13 cellular contexts compared by ENCODE assay signal in the genomic region with DNA sequence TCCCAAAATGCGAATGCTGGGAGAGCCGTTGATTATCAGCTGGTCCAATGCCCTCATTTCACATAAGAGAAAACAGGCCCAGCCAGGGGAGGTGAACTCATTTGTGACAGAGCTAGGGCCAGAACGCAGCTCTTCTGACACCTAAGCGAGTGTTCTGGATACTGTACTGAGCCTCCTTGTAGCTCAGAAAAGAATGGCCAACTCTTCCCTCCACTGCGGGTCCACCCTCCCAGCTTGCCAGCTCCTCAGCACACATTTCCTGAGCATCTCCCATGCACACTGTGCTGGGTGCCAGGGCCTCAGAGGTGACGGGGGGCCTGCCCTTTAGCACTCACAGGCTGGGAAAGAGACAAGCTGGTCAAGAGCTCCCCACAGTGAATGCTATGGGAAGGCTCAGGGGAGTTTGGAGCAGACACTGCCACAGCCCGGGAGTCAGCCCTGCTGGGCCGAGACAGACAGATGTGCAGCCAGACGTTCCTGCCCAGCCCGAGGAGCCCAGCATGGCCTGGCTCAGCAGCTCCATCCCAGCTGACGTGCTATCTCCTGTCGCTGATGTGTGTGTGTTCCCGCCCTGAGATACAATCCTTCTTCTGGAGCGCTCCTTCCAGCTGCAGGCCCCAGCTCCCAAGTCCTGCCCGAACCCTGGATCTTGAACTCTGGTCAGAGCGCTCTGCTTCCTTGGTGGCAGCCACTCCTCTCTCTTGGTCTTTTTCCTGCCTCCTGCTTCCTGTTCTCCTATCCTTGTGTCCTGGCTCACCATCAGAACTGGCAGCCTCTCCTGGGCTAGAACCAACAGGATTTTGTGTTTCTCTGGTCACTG. TPM values are rescaled to one million over a fixed set of nuclear protein-coding genes. Genes with fewer than 3 reads are reported as not detected.
A peak's percentile ranks its signal among the peaks of the same experiment; 100 is the strongest.
DNase-seq lines count a peak whose midpoint lies in the region; ATAC-seq and TF ChIP-seq lines count a peak whose summit lies in the region.
"Had no signal": no experiment of that assay in that cellular context is flagged by ENCODE, and none has a peak within 500 bp of the region (broad histone marks: within the 10 kb centered on the region; RNA-seq: fewer than 3 reads in every experiment).

No MANE protein-coding gene starts in this region.

- ATAC-seq in RWPE2 (ENCODE audit: low read depth): no peak
- no peak for ATAC-seq in HG03025 (IDR thresholded peaks at IDR 0.05; ENCODE audit: low FRiP score, unreplicated experiment)

- no peaks in the 10 kb centered on the region for H3K9me3 Mint-ChIP-seq in H9
- H3K9me3 Mint-ChIP-seq: activated CD4-positive, alpha-beta memory T cell treated with anti-CD3 and anti-CD28 coated beads for 36 hours; CD8-positive, alpha-beta memory T cell had no signal

- H3K14ac ChIP-seq in H9 (ENCODE audit: insufficient read depth, low read length): no peak overlapping the region
- H3K14ac ChIP-seq in neuronal stem cell (ENCODE audit: low read length): peak overlapping the region; percentile 57

- no peak overlapping the region for H3K23ac ChIP-seq in H9 (ENCODE audit: insufficient read length, low read depth, low read length)
- peak overlapping the region; percentile 26 for H3K23ac ChIP-seq in neuronal stem cell (ENCODE audit: low read depth, low read length, poor library complexity)

- H2BK120ac ChIP-seq in H9 (ENCODE audit: low read depth, low read length, poor library complexity, severe bottlenecking) (no peak overlapping the region), neuronal stem cell (ENCODE audit: low read depth, low read length) (no peak overlapping the region)

- dilution Hi-C loops in mammary epithelial cell (cut with HindIII; ENCODE audit: low sequenced_read_pairs): loop anchor here (5.0 kb wide), 1 partner anchor 37 kb away; no protein-coding TSS in a partner anchor

- H2BK15ac ChIP-seq in H9 (ENCODE audit: low read depth, low read length) (no peak overlapping the region), neuronal stem cell (ENCODE audit: low read length) (peak overlapping the region; percentile 54)

- H2BK20ac ChIP-seq in H9 (ENCODE audit: low read depth, low read length, poor library complexity, severe bottlenecking): no peak overlapping the region

- H3K23me2 ChIP-seq in H9 (ENCODE audit: insufficient read length, low read depth, low read length, poor library complexity, severe bottlenecking): no peaks in the 10 kb centered on the region

- in situ Hi-C loops in mammary epithelial cell (cut with MboI; ENCODE audit: low sequenced_read_pairs in 2 of 2): loop anchor here in 1 of 2 donors (10.0 kb wide), 1 partner anchor 116 kb away; no protein-coding TSS in a partner anchor

- peaks cover 69% of the 10 kb centered on the region for H3K27me3 Mint-ChIP-seq in H9 (ENCODE audit: low read depth)

- H3K4me3 Mint-ChIP-seq in H9: no peak overlapping the region; a peak in 1 of 5 replicates
- H3K4me3 Mint-ChIP-seq: activated CD4-positive, alpha-beta memory T cell treated with anti-CD3 and anti-CD28 coated beads for 36 hours; brain; CD8-positive, alpha-beta memory T cell had no signal

- CTCF ChIA-PET in mammary epithelial cell (lab: Charles Lee; ENCODE audit: low non-redundant PET): no interaction called here

- no peak overlapping the region for H3K56ac ChIP-seq in H9 (ENCODE audit: insufficient read length, low read depth, low read length)

- H3K27ac ChIP-seq in H9 (ENCODE audit: insufficient read length, low read depth, low read length): no peak overlapping the region
- H3K27ac ChIP-seq in RWPE2 (ENCODE audit: poor library complexity, severe bottlenecking): no peak overlapping the region
- H3K27ac ChIP-seq in cardiac muscle cell: peak overlapping the region; percentile 86
- H3K27ac ChIP-seq in neuronal stem cell (replicated peaks; ENCODE audit: low read length): no peak overlapping the region
- no peak overlapping the region for H3K27ac ChIP-seq in mammary epithelial cell (ENCODE audit: insufficient read depth, low read depth, low read length)

- no peaks in the 10 kb centered on the region for H4K20me1 ChIP-seq in H9 (ENCODE audit: control insufficient read depth, insufficient read depth, insufficient read length)
- H4K20me1 ChIP-seq in mammary epithelial cell (ENCODE audit: insufficient read depth, low read length): no peaks in the 10 kb centered on the region

- H3K4ac ChIP-seq in H9 (ENCODE audit: low read depth, low read length) (no peak overlapping the region), neuronal stem cell (ENCODE audit: low read length) (no peak overlapping the region)

- H2AFZ ChIP-seq in H9 (ENCODE audit: low read length) (no peak overlapping the region), neuronal stem cell (ENCODE audit: low read length) (no peak overlapping the region), mammary epithelial cell (ENCODE audit: low read depth, low read length) (no peak overlapping the region)

- H4K5ac ChIP-seq in H9 (ENCODE audit: insufficient read length, low read depth, low read length): no peak overlapping the region

- H3K9me3 ChIP-seq in H9 (ENCODE audit: control insufficient read depth, low read depth, low read length): no peaks in the 10 kb centered on the region
- H3K9me3 ChIP-seq in RWPE2 (ENCODE audit: severe bottlenecking): no peaks in the 10 kb centered on the region
- no peaks in the 10 kb centered on the region for H3K9me3 ChIP-seq in cardiac muscle cell (ENCODE audit: low read depth)
- no peaks in the 10 kb centered on the region for H3K9me3 ChIP-seq in neuronal stem cell (replicated peaks in 1 of 2; ENCODE audit: control insufficient read depth in 2 of 2, insufficient read depth in 1 of 2, low read depth in 1 of 2, low read length in 2 of 2)
- H3K9me3 ChIP-seq in mammary epithelial cell (replicated peaks; ENCODE audit: insufficient read depth, low read length): no peaks in the 10 kb centered on the region

- H3K36me3 ChIP-seq in RWPE2 (ENCODE audit: low read depth) (no peaks in the 10 kb centered on the region), cardiac muscle cell (peaks cover 50% of the 10 kb centered on the region), neuronal stem cell (replicated peaks in 1 of 2; ENCODE audit: control insufficient read depth in 2 of 2, insufficient read depth in 2 of 2, low read length in 2 of 2) (no peaks in the 10 kb centered on the region), mammary epithelial cell (ENCODE audit: insufficient read depth, low read length) (no peaks in the 10 kb centered on the region)

- peak; percentile 2; the same call in 1 of the 3 replicates for TF ChIP-seq CTCF in H9 (conservative IDR thresholded peaks at IDR 0.05)
- peak; percentile 76 for TF ChIP-seq CTCF in RWPE2 (IDR thresholded peaks at IDR 0.05; ENCODE audit: poor library complexity, severe bottlenecking)
- TF ChIP-seq CTCF in cardiac muscle cell (IDR thresholded peaks at IDR 0.05; ENCODE audit: low read depth, low read length): no peak
- no peak for TF ChIP-seq CTCF in mammary epithelial cell (conservative IDR thresholded peaks at IDR 0.05 in 1 of 2, IDR thresholded peaks at IDR 0.05 in 1 of 2; ENCODE audit: extremely low read depth in 1 of 2, insufficient read depth in 1 of 2, low read depth in 1 of 2, low read length in 2 of 2)

- H4K91ac ChIP-seq in H9 (ENCODE audit: insufficient read length, low read depth, low read length) (no peak overlapping the region), neuronal stem cell (ENCODE audit: low read depth, low read length, poor library complexity) (peak overlapping the region; percentile 38)

- H2BK5ac ChIP-seq in H9 (ENCODE audit: insufficient read length, low read length) (no peak overlapping the region), neuronal stem cell (ENCODE audit: low read length) (peak overlapping the region; percentile 35)

- H3K4me3 ChIP-seq in RWPE2 (ENCODE audit: severe bottlenecking): no peak overlapping the region
- no peak overlapping the region for H3K4me3 ChIP-seq in cardiac muscle cell
- no peak overlapping the region for H3K4me3 ChIP-seq in neuronal stem cell (ENCODE audit: low read length in 2 of 2)
- no peak overlapping the region for H3K4me3 ChIP-seq in mammary epithelial cell (replicated peaks in 1 of 3; ENCODE audit: insufficient read depth in 1 of 3, low read depth in 2 of 3, low read length in 3 of 3)

- H3K4me1 ChIP-seq in H9 (ENCODE audit: insufficient read depth, low read length): no peaks in the 10 kb centered on the region
- H3K4me1 ChIP-seq in RWPE2 (ENCODE audit: insufficient read depth, poor library complexity, severe bottlenecking): no peaks in the 10 kb centered on the region
- no peaks in the 10 kb centered on the region for H3K4me1 ChIP-seq in cardiac muscle cell (ENCODE audit: low read depth)
- peaks cover 0 to 11% of the 10 kb centered on the region in 2 donors for H3K4me1 ChIP-seq in neuronal stem cell (ENCODE audit: control insufficient read depth in 2 of 2, insufficient read depth in 1 of 2, low read depth in 1 of 2, low read length in 2 of 2)
- no peaks in the 10 kb centered on the region for H3K4me1 ChIP-seq in mammary epithelial cell (ENCODE audit: insufficient read depth, low read length)

- H3K79me2 ChIP-seq in H9 (ENCODE audit: insufficient read depth, low read length) (no peaks in the 10 kb centered on the region), mammary epithelial cell (ENCODE audit: insufficient read depth, low read length) (no peaks in the 10 kb centered on the region)

- H3K18ac ChIP-seq in H9 (ENCODE audit: insufficient read length, low read depth, low read length) (no peak overlapping the region), neuronal stem cell (ENCODE audit: low read length) (peak overlapping the region; percentile 39)

- H3K79me1 ChIP-seq in H9 (ENCODE audit: insufficient read depth, low read depth, low read length, poor library complexity, severe bottlenecking) (no peaks in the 10 kb centered on the region), neuronal stem cell (ENCODE audit: low read depth, low read length) (no peaks in the 10 kb centered on the region)

- H4K8ac ChIP-seq in H9 (replicated peaks; ENCODE audit: insufficient read length, low read depth, low read length): no peak overlapping the region
- no peak overlapping the region for H4K8ac ChIP-seq in neuronal stem cell (ENCODE audit: low read depth, low read length)

- H3K27ac Mint-ChIP-seq in H9: no peak overlapping the region
- H3K27ac Mint-ChIP-seq: activated CD4-positive, alpha-beta memory T cell treated with anti-CD3 and anti-CD28 coated beads for 36 hours; CD8-positive, alpha-beta memory T cell had no signal

- DNase-seq in H9 (no peak), RWPE2 (ENCODE audit: low spot score) (no peak), cardiac muscle cell (ENCODE audit: low read depth in 1 of 2, low spot score in 1 of 2) (no peak), neuronal stem cell (ENCODE audit: low spot score) (no peak), NCI-H1694 (lab: John Stamatoyannopoulos, UW) (no peak), mammary epithelial cell (no peak)
- DNase-seq: NCI-H2081 treated with DMSO at 0.1 percent for 48 hours had no signal

- H2AK5ac ChIP-seq in H9 (ENCODE audit: insufficient read length, low read length) (no peak overlapping the region), neuronal stem cell (ENCODE audit: low read depth, low read length) (peak overlapping the region; percentile 87)

- no peak overlapping the region for H3T11ph ChIP-seq in H9 (ENCODE audit: low read length)

- no peak overlapping the region for H3K9ac ChIP-seq in H9 (ENCODE audit: extremely low read depth, insufficient read length, low read length)
- peak overlapping the region; percentile 38 for H3K9ac ChIP-seq in neuronal stem cell (ENCODE audit: low read depth, low read length, poor library complexity)
- H3K9ac ChIP-seq in mammary epithelial cell (ENCODE audit: insufficient read depth, low read length): no peak overlapping the region

- BruUV-seq in mammary epithelial cell (replicated peaks; lab: Mats Ljungman, UMichigan): no TSS peak

- no peaks in the 10 kb centered on the region; a peak in 1 of 7 replicates for H3K36me3 Mint-ChIP-seq in H9 (ENCODE audit: insufficient read depth in 1 of 3, low read depth in 3 of 3)
- H3K36me3 Mint-ChIP-seq: activated CD4-positive, alpha-beta memory T cell treated with anti-CD3 and anti-CD28 coated beads for 36 hours; brain; CD8-positive, alpha-beta memory T cell had no signal

- H3K4me2 ChIP-seq in H9 (ENCODE audit: insufficient read depth, insufficient read length, low read length) (no peak overlapping the region), neuronal stem cell (ENCODE audit: insufficient read depth, low read length, poor library complexity, severe bottlenecking) (no peak overlapping the region), mammary epithelial cell (ENCODE audit: insufficient read depth, low read depth, low read length) (no peak overlapping the region)

- intact Hi-C loops in mammary epithelial cell (cut with micrococcal nuclease): loop anchor here (1.0 to 2.0 kb wide), 3 partner anchors 52 to 182 kb away; no protein-coding TSS in a partner anchor

- H2BK12ac ChIP-seq in H9 (ENCODE audit: insufficient read length, low read depth, low read length) (no peak overlapping the region), neuronal stem cell (ENCODE audit: low read length) (peak overlapping the region; percentile 68)

- no CpG with 5 or more reads among the region's 16 CpGs for WGBS in H9 (ENCODE audit: extremely low coverage, insufficient read length, low lambda C conversion rate)
- WGBS in neuronal stem cell (ENCODE audit: extremely low coverage in 2 of 2, insufficient read length in 2 of 2, insufficient replicate concordance in 1 of 2), 2 donors: no CpG with 5 or more reads among the region's 16 CpGs
- WGBS in mammary epithelial cell (ENCODE audit: low coverage, missing lambda C conversion rate): 73% methylated on average over 16 of the region's 16 CpGs

- H3K27me3 ChIP-seq in H9 (ENCODE audit: insufficient read depth, low read length) (no peaks in the 10 kb centered on the region; the same call in 1 of the 2 replicates), RWPE2 (ENCODE audit: insufficient read depth, poor library complexity, severe bottlenecking) (no peaks in the 10 kb centered on the region), cardiac muscle cell (no peaks in the 10 kb centered on the region), neuronal stem cell (ENCODE audit: control insufficient read depth in 3 of 3, insufficient read depth in 3 of 3, low read depth in 1 of 3, low read length in 3 of 3) (peaks cover 0 to 57% (median 0%) of the 10 kb centered on the region in 3 experiments), mammary epithelial cell (ENCODE audit: insufficient read depth, low read length) (no peaks in the 10 kb centered on the region)

- peaks cover 9 to 22% of the 10 kb centered on the region in 2 experiments for H3K4me1 Mint-ChIP-seq in H9
- H3K4me1 Mint-ChIP-seq: CD8-positive, alpha-beta memory T cell had no signal

RNA-seq across cellular contexts. Expression of a gene that starts 3.6 kb away (rescaled TPM):
- not detected in 2 replicates for total RNA-seq in H9 (2021)
- total RNA-seq in cardiac muscle cell: 0.21 and 0.49 TPM in 2 replicates
- 25.2 and 31.4 TPM in 2 replicates for polyA plus RNA-seq in cardiac muscle cell
- polyA plus RNA-seq in neuronal stem cell (2013, experiment 1 of 2): 5.0 TPM
- polyA plus RNA-seq in neuronal stem cell (2013, experiment 2 of 2): 4.4 TPM
- not detected for total RNA-seq in mammary epithelial cell
- not detected for polyA plus RNA-seq in mammary epithelial cell
- not detected for polyA minus RNA-seq in mammary epithelial cell
- total RNA-seq: activated CD4-positive, alpha-beta memory T cell treated with anti-CD3 and anti-CD28 coated beads for 36 hours; CD8-positive, alpha-beta memory T cell; SK-MEL-5 had no signal
- polyA plus RNA-seq: CD8-positive, alpha-beta memory T cell; keratinocyte had no signal

RNA-seq across cellular contexts. Expression of a gene that starts 7.8 kb away (rescaled TPM):
- not detected in 2 replicates for total RNA-seq in H9 (2021)
- total RNA-seq in cardiac muscle cell: not detected in 2 replicates
- 3.2 and 7.9 TPM in 2 replicates for polyA plus RNA-seq in cardiac muscle cell
- not detected for polyA plus RNA-seq in neuronal stem cell (2013, experiment 1 of 2)
- polyA plus RNA-seq in neuronal stem cell (2013, experiment 2 of 2): not detected
- total RNA-seq in mammary epithelial cell: not detected
- polyA plus RNA-seq in mammary epithelial cell: not detected
- not detected for polyA minus RNA-seq in mammary epithelial cell
- total RNA-seq: activated CD4-positive, alpha-beta memory T cell treated with anti-CD3 and anti-CD28 coated beads for 36 hours; CD8-positive, alpha-beta memory T cell; SK-MEL-5 had no signal
- polyA plus RNA-seq: CD8-positive, alpha-beta memory T cell; keratinocyte had no signal

RNA-seq across cellular contexts. Expression of a gene that starts 15.4 kb away (rescaled TPM):
- total RNA-seq in H9 (2021) (31.9 and 32.1 TPM in 2 replicates), cardiac muscle cell (20.5 and 36.6 TPM in 2 replicates), mammary epithelial cell (1 to 10 TPM; 1.4 to 6.2 TPM)
- polyA plus RNA-seq in cardiac muscle cell (16.7 and 22.2 TPM in 2 replicates), mammary epithelial cell (0.37 TPM)
- polyA plus RNA-seq in neuronal stem cell (2013, experiment 1 of 2): 74.5 TPM
- 74.5 TPM for polyA plus RNA-seq in neuronal stem cell (2013, experiment 2 of 2)
- polyA minus RNA-seq in mammary epithelial cell: not detected
- total RNA-seq: activated CD4-positive, alpha-beta memory T cell treated with anti-CD3 and anti-CD28 coated beads for 36 hours; CD8-positive, alpha-beta memory T cell; SK-MEL-5 had no signal
- polyA plus RNA-seq: CD8-positive, alpha-beta memory T cell had no signal

RNA-seq across cellular contexts. Expression of a gene that starts 27.7 kb away (rescaled TPM):
- total RNA-seq in H9 (2021) (0.07 and 0.13 TPM in 2 replicates), cardiac muscle cell (4,520 and 8,484 TPM in 2 replicates), mammary epithelial cell (not detected)
- polyA plus RNA-seq in cardiac muscle cell (2,795 and 4,145 TPM in 2 replicates), mammary epithelial cell (not detected)
- polyA plus RNA-seq in neuronal stem cell (2013, experiment 1 of 2): 0.03 TPM
- 0.04 TPM for polyA plus RNA-seq in neuronal stem cell (2013, experiment 2 of 2)
- not detected for polyA minus RNA-seq in mammary epithelial cell
- total RNA-seq: SK-MEL-5 had no signal
- polyA plus RNA-seq: CD8-positive, alpha-beta memory T cell; keratinocyte had no signal

RNA-seq across cellular contexts. Expression of a gene that starts 27.7 kb away (rescaled TPM):
- 33.0 and 34.0 TPM in 2 replicates for total RNA-seq in H9 (2021)
- total RNA-seq in cardiac muscle cell: 66.6 and 74.0 TPM in 2 replicates
- polyA plus RNA-seq in cardiac muscle cell: 43.8 and 55.1 TPM in 2 replicates
- polyA plus RNA-seq in neuronal stem cell (2013, experiment 1 of 2): 62.0 TPM
- 60.0 TPM for polyA plus RNA-seq in neuronal stem cell (2013, experiment 2 of 2)
- 1 to 10 TPM; 4.2 to 5.1 TPM for total RNA-seq in mammary epithelial cell
- 1.7 TPM for polyA plus RNA-seq in mammary epithelial cell
- polyA minus RNA-seq in mammary epithelial cell: not detected

Comparison
In these comparisons a context has a peak if more than half of its experiments do, and no peak if none do; other contexts are left out.
1. CTCF ChIP-seq: peak in H9 (single experiment) and RWPE2 (single experiment); none in cardiac muscle cell (single experiment) and mammary epithelial cell (0 of 2).